8 cellular contexts compared by ENCODE assay signal in the genomic region with DNA sequence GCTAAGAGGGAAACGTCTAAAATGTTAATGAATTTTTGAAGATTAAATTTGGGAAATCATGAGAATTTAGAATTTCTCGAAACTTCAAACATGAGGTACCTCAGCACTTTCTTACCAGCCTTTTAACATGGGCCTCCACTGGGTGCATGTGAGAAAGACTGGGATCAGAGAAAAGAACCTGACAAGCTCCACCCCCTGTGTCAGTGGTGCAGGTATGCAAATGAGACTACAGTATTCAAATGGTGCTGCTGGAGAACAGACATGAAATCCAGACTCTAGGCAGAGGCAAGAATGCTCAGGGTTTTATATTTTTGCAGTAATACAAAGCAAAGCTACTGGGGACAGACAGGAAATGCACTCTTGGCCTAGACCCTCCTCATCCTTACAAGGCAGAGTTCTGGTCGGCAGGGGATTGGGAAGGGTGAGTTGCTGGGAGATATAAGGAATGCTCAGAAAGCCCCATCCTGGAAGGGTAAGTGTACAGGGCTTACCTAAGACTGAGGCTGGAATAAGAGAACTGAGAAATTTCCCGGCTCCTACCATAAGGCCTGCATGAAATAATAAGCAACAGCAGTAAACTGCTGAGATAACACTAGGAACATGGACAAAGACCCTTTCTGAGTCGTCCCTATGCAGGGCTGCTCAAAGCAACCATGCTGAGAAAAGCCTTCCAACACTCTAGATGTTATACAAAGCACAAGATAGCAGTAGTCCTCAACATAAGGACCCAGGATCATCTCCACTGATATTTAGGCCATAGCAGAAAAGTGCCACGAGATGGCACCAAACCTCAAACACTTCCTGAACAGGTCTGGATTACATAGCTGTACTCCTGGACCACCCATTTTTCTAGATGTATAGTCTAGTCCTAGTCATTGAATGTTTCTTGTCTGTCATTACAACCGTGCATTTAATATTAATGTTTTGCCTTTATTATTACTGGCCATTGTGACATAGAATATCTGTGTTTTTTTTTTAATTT.
DNase-seq lines count a peak whose midpoint lies in the region; FAIRE-seq and TF ChIP-seq lines count a peak whose summit lies in the region.

No MANE protein-coding gene starts in this region.

- peak overlapping the region; percentile 35 for H2AFZ ChIP-seq in ACC112 (ENCODE audit: low read length, unreplicated experiment)

- no peak overlapping the region for H4K5ac ChIP-seq in mesendoderm (ENCODE audit: low read length)

- H3K79me2 ChIP-seq in ACC112 (ENCODE audit: control insufficient read depth, insufficient read depth, low read length, unreplicated experiment) (no peaks in the 10 kb centered on the region), mesendoderm (ENCODE audit: control insufficient read depth, insufficient read depth, low read length) (no peaks in the 10 kb centered on the region)

- no peak overlapping the region for H2BK15ac ChIP-seq in mesendoderm (replicated peaks; ENCODE audit: low read depth)

- H3K4me1 ChIP-seq in ACC112 (ENCODE audit: control insufficient read depth, insufficient read depth, low read length, unreplicated experiment) = peaks cover 12% of the 10 kb centered on the region
- H3K4me1 ChIP-seq in mesendoderm (ENCODE audit: control insufficient read depth, low read depth, low read length) = peaks cover 4% of the 10 kb centered on the region

- no peak overlapping the region for H3K4me3 ChIP-seq in ACC112 (ENCODE audit: low read depth, low read length)
- no peak overlapping the region for H3K4me3 ChIP-seq in mesendoderm (ENCODE audit: low read length)

- FAIRE-seq in RCC 7860 (lab: Jason Lieb, UNC) (peak; percentile 50), endometrium (lab: Jason Lieb, UNC) (peak; percentile 29)

- no peak overlapping the region for H4K8ac ChIP-seq in mesendoderm (ENCODE audit: low read depth, low read length)

- peak overlapping the region; percentile 91 for H3K4ac ChIP-seq in mesendoderm (ENCODE audit: low read depth, low read length)

- H2BK120ac ChIP-seq in mesendoderm (ENCODE audit: low read depth, low read length) = peak overlapping the region; percentile 8

- H3K27ac ChIP-seq in ACC112 (ENCODE audit: low read depth, low read length) (no peak overlapping the region), mesendoderm (ENCODE audit: low read depth, low read length) (peak overlapping the region; percentile 49)

- WGBS in mesendoderm (ENCODE audit: extremely low coverage, insufficient coverage, low lambda C conversion rate) = no CpG with 5 or more reads among the region's 7 CpGs

- DNase-seq in HEK293T (ENCODE audit: extremely low spot score) (peak; percentile 66), LHCN-M2 (ENCODE audit: low read depth) (peak; percentile 49), RCC 7860 (ENCODE audit: low spot score) (peak; percentile 45), mesendoderm (peak; percentile 88), GOT3 (lab: John Stamatoyannopoulos, UW) (no peak)

- TF ChIP-seq CTCF in GM12874 (IDR thresholded peaks at IDR 0.05; ENCODE audit: insufficient read depth, low read depth, low read length) = peak; percentile 64

- H3K79me1 ChIP-seq in mesendoderm (ENCODE audit: low read length) = no peaks in the 10 kb centered on the region

- H3K56ac ChIP-seq in mesendoderm (ENCODE audit: low read length) = peak overlapping the region; percentile 61

- no peak overlapping the region for H2BK5ac ChIP-seq in mesendoderm (ENCODE audit: low read length)

- no peaks in the 10 kb centered on the region for H3K27me3 ChIP-seq in ACC112 (ENCODE audit: insufficient read depth, low read length)
- no peaks in the 10 kb centered on the region for H3K27me3 ChIP-seq in mesendoderm (ENCODE audit: insufficient read depth, low read length, poor library complexity)

- H3K9ac ChIP-seq in mesendoderm (ENCODE audit: low read length) = peak overlapping the region; percentile 36

- no peaks in the 10 kb centered on the region for H3K36me3 ChIP-seq in ACC112 (ENCODE audit: insufficient read depth, low read length)
- H3K36me3 ChIP-seq in mesendoderm (ENCODE audit: control insufficient read depth, insufficient read depth, low read length) = no peaks in the 10 kb centered on the region

- H3K23ac ChIP-seq in mesendoderm (ENCODE audit: low read length) = no peak overlapping the region

- peak overlapping the region; percentile 83 for H3K18ac ChIP-seq in mesendoderm (ENCODE audit: low read length)

- POLR2A ChIA-PET in HEK293T (lab: Yijun Ruan, JAX) = no interaction called here

- H3K4me2 ChIP-seq in mesendoderm (ENCODE audit: low read length) = no peak overlapping the region

- CTCF ChIA-PET in HEK293T (lab: Yijun Ruan, JAX) = interaction anchor here (0.6 to 2.1 kb wide), 6 partner anchors 9 to 296 kb away, joined by 3 to 10 read pairs (median 4); no protein-coding TSS in a partner anchor

- no peak overlapping the region for H2AK5ac ChIP-seq in mesendoderm (ENCODE audit: low read length)

TF ChIP-seq in HEK293T, 16 proteins besides CTCF, POLR2A, EP300 and RAD21:
- TF ChIP-seq SP1 (IDR thresholded peaks at IDR 0.05) = no peak
- TF ChIP-seq ARNT (IDR thresholded peaks at IDR 0.05) = no peak
- TF ChIP-seq ELF4 (IDR thresholded peaks at IDR 0.05) = no peak
- TF ChIP-seq LEF1 (IDR thresholded peaks at IDR 0.05; ENCODE audit: borderline replicate concordance) = no peak
- no peak for TF ChIP-seq TARDBP (IDR thresholded peaks at IDR 0.05)
